ENCODE assay signal across 8 cellular contexts in genomic region chr6:157220485-157220884, GRCh38.
DNase-seq lines count a peak whose midpoint lies in the region; ATAC-seq, FAIRE-seq and TF ChIP-seq lines count a peak whose summit lies in the region.

No MANE protein-coding gene starts in this region.

- H3K4me3 Mint-ChIP-seq in activated naive CD4-positive, alpha-beta T cell treated with anti-CD3 and anti-CD28 coated beads, Interleukin-2, amount 10 ng/mL, durations not matched to agents 7 days and 5 days: peak overlapping the region; percentile 76
- H3K4me3 Mint-ChIP-seq in activated T-helper 17 cell treated with anti-CD3 and anti-CD28 coated beads, Interleukin-2, amount 50 U/mL, for 72 hours: peak overlapping the region; percentile 74

- H3K4me3 ChIP-seq in thoracic aorta: peak overlapping the region; percentile 68
- H3K4me3 ChIP-seq in small intestine (ENCODE audit: low read depth in 1 of 2, low read length in 2 of 2): no peak overlapping the region

- no peak for TF ChIP-seq CTCF in thoracic aorta (IDR thresholded peaks at IDR 0.05)

- no peaks in the 10 kb centered on the region for H3K36me3 Mint-ChIP-seq in activated naive CD4-positive, alpha-beta T cell treated with anti-CD3 and anti-CD28 coated beads, Interleukin-2, amount 10 ng/mL, durations not matched to agents 7 days and 5 days
- H3K36me3 Mint-ChIP-seq in activated T-helper 17 cell treated with anti-CD3 and anti-CD28 coated beads, Interleukin-2, amount 50 U/mL, for 72 hours (ENCODE audit: low read depth): no peaks in the 10 kb centered on the region

- H3K4me1 Mint-ChIP-seq in activated naive CD4-positive, alpha-beta T cell treated with anti-CD3 and anti-CD28 coated beads, Interleukin-2, amount 10 ng/mL, durations not matched to agents 7 days and 5 days: peaks cover 37% of the 10 kb centered on the region
- H3K4me1 Mint-ChIP-seq in activated T-helper 17 cell treated with anti-CD3 and anti-CD28 coated beads, Interleukin-2, amount 50 U/mL, for 72 hours: peaks cover 32% of the 10 kb centered on the region

- no peaks in the 10 kb centered on the region for H3K9me3 Mint-ChIP-seq in activated naive CD4-positive, alpha-beta T cell treated with anti-CD3 and anti-CD28 coated beads, Interleukin-2, amount 10 ng/mL, durations not matched to agents 7 days and 5 days
- H3K9me3 Mint-ChIP-seq in activated T-helper 17 cell treated with anti-CD3 and anti-CD28 coated beads, Interleukin-2, amount 50 U/mL, for 72 hours: no peaks in the 10 kb centered on the region

- H3K27ac ChIP-seq in thoracic aorta: peak overlapping the region; percentile 87 to 93
- H3K27ac ChIP-seq in small intestine (ENCODE audit: low read depth in 1 of 2, low read length in 1 of 2): no peak overlapping the region

- CTCF ChIA-PET in activated naive CD4-positive, alpha-beta T cell treated with anti-CD3 and anti-CD28 coated beads, Interleukin-2, amount 10 ng/mL, durations not matched to agents 7 days and 5 days (lab: Charles Lee): interaction anchor here (1.0 kb wide), 1 partner anchor 55 kb away, joined by 3 read pairs; no protein-coding TSS in a partner anchor

- H3K4me1 ChIP-seq in thoracic aorta (ENCODE audit: control insufficient read depth in 1 of 2, low read depth in 2 of 2) (peaks cover 31 to 66% of the 10 kb centered on the region in 2 donors), small intestine (ENCODE audit: control insufficient read depth in 2 of 2, insufficient read depth in 1 of 2, low read depth in 1 of 2, low read length in 1 of 2) (no peaks in the 10 kb centered on the region)

- DNase-seq in activated naive CD4-positive, alpha-beta T cell treated with anti-CD3 and anti-CD28 coated beads, Interleukin-2, amount 10 ng/mL, durations not matched to agents 7 days and 5 days: no peak
- DNase-seq in activated naive CD4-positive, alpha-beta T cell treated with anti-CD3 and anti-CD28 coated beads, Interleukin-2, amount 50 U/mL, for 16 hours: no peak
- DNase-seq in islet precursor cell: peak; percentile 14
- no peak for DNase-seq in thoracic aorta (ENCODE audit: low spot score)
- no peak for DNase-seq in small intestine
- no peak for DNase-seq in SKM-1 (lab: John Stamatoyannopoulos, UW; ENCODE audit: unreplicated experiment)

- H3K27me3 ChIP-seq in thoracic aorta (replicated peaks; ENCODE audit: insufficient read depth) (no peaks in the 10 kb centered on the region), small intestine (ENCODE audit: control insufficient read depth in 2 of 2, insufficient read depth in 2 of 2, low read length in 2 of 2) (no peaks in the 10 kb centered on the region)

- H3K36me3 ChIP-seq in thoracic aorta: no peaks in the 10 kb centered on the region
- H3K36me3 ChIP-seq in small intestine (ENCODE audit: control insufficient read depth in 2 of 2, insufficient read depth in 2 of 2, low read length in 2 of 2): no peaks in the 10 kb centered on the region

- FAIRE-seq in small intestine (lab: Jason Lieb, UNC): no peak

- H3K27ac Mint-ChIP-seq in activated naive CD4-positive, alpha-beta T cell treated with anti-CD3 and anti-CD28 coated beads, Interleukin-2, amount 10 ng/mL, durations not matched to agents 7 days and 5 days: no peak overlapping the region
- peak overlapping the region; percentile 58 for H3K27ac Mint-ChIP-seq in activated T-helper 17 cell treated with anti-CD3 and anti-CD28 coated beads, Interleukin-2, amount 50 U/mL, for 72 hours

- no peak for ATAC-seq in activated T-helper 17 cell treated with anti-CD3 and anti-CD28 coated beads, Interleukin-2, amount 50 U/mL, for 72 hours (replicated peaks)
- ATAC-seq in thoracic aorta (ENCODE audit: insufficient number of reproducible peaks, low FRiP score, low read depth) (no peak), GM21381 (IDR thresholded peaks at IDR 0.05; ENCODE audit: unreplicated experiment) (no peak)

- H3K27me3 Mint-ChIP-seq in activated naive CD4-positive, alpha-beta T cell treated with anti-CD3 and anti-CD28 coated beads, Interleukin-2, amount 10 ng/mL, durations not matched to agents 7 days and 5 days: peaks cover 14% of the 10 kb centered on the region
- no peaks in the 10 kb centered on the region for H3K27me3 Mint-ChIP-seq in activated T-helper 17 cell treated with anti-CD3 and anti-CD28 coated beads, Interleukin-2, amount 50 U/mL, for 72 hours

- H3K9me3 ChIP-seq in thoracic aorta (no peaks in the 10 kb centered on the region), small intestine (ENCODE audit: control insufficient read depth, low read depth) (no peaks in the 10 kb centered on the region)

- 74 to 82% (median 78%) methylated on average over 1 of the region's 1 CpG for WGBS in small intestine, 3 donors

Comparison
In these comparisons a context has a peak if more than half of its experiments do, and no peak if none do; other contexts are left out.
1. H3K27ac ChIP-seq: peak in thoracic aorta (2 of 2); none in small intestine (0 of 2).